In the genomic region with DNA sequence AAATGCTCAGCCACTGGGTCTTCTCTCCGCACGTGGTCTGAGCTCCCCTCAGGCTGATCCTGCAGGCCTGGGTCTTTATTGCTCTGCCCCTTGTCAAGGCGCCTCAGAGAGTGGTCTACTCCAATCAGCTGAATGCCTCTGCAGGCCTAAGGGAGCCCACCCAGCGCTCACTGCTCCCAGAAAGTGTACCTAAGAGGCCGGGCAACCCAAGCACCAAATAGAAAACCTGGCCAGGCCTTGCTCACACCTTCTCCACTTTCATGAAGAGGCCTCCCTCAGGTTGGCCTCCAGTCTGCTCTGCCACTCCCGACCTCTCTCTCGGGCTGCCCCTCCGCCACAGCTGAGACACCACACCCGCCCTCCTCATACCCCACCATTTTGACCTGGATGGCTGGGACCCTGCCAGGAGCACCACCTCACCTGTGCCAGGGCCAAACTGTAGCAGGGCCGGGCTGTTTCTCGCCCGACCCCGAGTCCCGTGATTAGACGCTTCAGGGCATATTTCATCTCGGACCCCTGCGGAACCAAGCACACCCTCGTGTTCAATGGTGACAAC, we compare ENCODE assay signal across 9 cellular contexts. TPM values are rescaled to one million over a fixed set of nuclear protein-coding genes. Genes with fewer than 3 reads are reported as not detected.
DNase-seq lines count a peak whose midpoint lies in the region; ATAC-seq and TF ChIP-seq lines count a peak whose summit lies in the region.
"Had no signal": no experiment of that assay in that cellular context is flagged by ENCODE, and none has a peak within 500 bp of the region (broad histone marks: within the 10 kb centered on the region; RNA-seq: fewer than 3 reads in every experiment).

No MANE protein-coding gene starts in this region.

- peak overlapping the region; percentile 93 for H2AFZ ChIP-seq in mammary epithelial cell (ENCODE audit: low read depth, low read length)

- no peaks in the 10 kb centered on the region for H4K20me1 ChIP-seq in mammary epithelial cell (ENCODE audit: insufficient read depth, low read length)

- H3K4me3 ChIP-seq in A673 (ENCODE audit: low read depth, low read length, poor library complexity, severe bottlenecking) (peak overlapping the region; percentile 91), mammary epithelial cell (replicated peaks in 1 of 3; ENCODE audit: insufficient read depth in 1 of 3, low read depth in 2 of 3, low read length in 3 of 3) (peak overlapping the region; percentile 78 to 100 (median 91)), mononuclear cell (ENCODE audit: low read length) (peak overlapping the region; percentile 82)

- peak overlapping the region; percentile 69 for H3K9ac ChIP-seq in mammary epithelial cell (ENCODE audit: insufficient read depth, low read length)

- peak overlapping the region; percentile 66 for H3K27ac ChIP-seq in A673 (ENCODE audit: low read depth, low read length, poor library complexity, severe bottlenecking)
- peak overlapping the region; percentile 67 for H3K27ac ChIP-seq in mammary epithelial cell (ENCODE audit: insufficient read depth, low read depth, low read length)

- DNase-seq in A673 (ENCODE audit: low spot score) (no peak), mammary epithelial cell (no peak), putamen (ENCODE audit: low spot score) (no peak), NCI-H1092 treated with DMSO at 0.1 percent for 48 hours (lab: John Stamatoyannopoulos, UW) (no peak), NCI-H146 (lab: John Stamatoyannopoulos, UW) (no peak)

- in situ Hi-C loops in mammary epithelial cell (cut with MboI; ENCODE audit: low sequenced_read_pairs in 2 of 2) = loop anchor here in 1 of 2 donors (25.0 kb wide), 1 partner anchor 333 kb away; a partner anchor contains a TSS

- peak overlapping the region; percentile 73 for H3K4me2 ChIP-seq in mammary epithelial cell (ENCODE audit: insufficient read depth, low read depth, low read length)

- dilution Hi-C loops in mammary epithelial cell (cut with HindIII; ENCODE audit: low sequenced_read_pairs) = no loop called here

- WGBS in mammary epithelial cell (ENCODE audit: low coverage, missing lambda C conversion rate) = 15% methylated on average over 15 of the region's 18 CpGs

- H3K4me1 ChIP-seq in A673 (ENCODE audit: insufficient read depth, low read length, poor library complexity, severe bottlenecking) (peaks cover 6% of the 10 kb centered on the region), mammary epithelial cell (ENCODE audit: insufficient read depth, low read length) (peaks cover 48% of the 10 kb centered on the region), mononuclear cell (ENCODE audit: insufficient read depth, low read length) (peaks cover 21% of the 10 kb centered on the region)

- no peaks in the 10 kb centered on the region for H3K9me3 ChIP-seq in A673 (ENCODE audit: low read depth, low read length, poor library complexity, severe bottlenecking)
- no peaks in the 10 kb centered on the region for H3K9me3 ChIP-seq in mammary epithelial cell (replicated peaks; ENCODE audit: insufficient read depth, low read length)
- no peaks in the 10 kb centered on the region for H3K9me3 ChIP-seq in mononuclear cell (ENCODE audit: low read depth, low read length)

- ATAC-seq in HG03159 (IDR thresholded peaks at IDR 0.05; ENCODE audit: unreplicated experiment) = peak; percentile 7
- no peak for ATAC-seq in HG03432 (IDR thresholded peaks at IDR 0.05; ENCODE audit: unreplicated experiment)

- no peak for TF ChIP-seq CTCF in A673 (conservative IDR thresholded peaks at IDR 0.05; ENCODE audit: low read depth, low read length)
- no peak for TF ChIP-seq CTCF in mammary epithelial cell (conservative IDR thresholded peaks at IDR 0.05 in 1 of 2, IDR thresholded peaks at IDR 0.05 in 1 of 2; ENCODE audit: extremely low read depth in 1 of 2, insufficient read depth in 1 of 2, low read depth in 1 of 2, low read length in 2 of 2)

- H3K79me2 ChIP-seq in mammary epithelial cell (ENCODE audit: insufficient read depth, low read length) = peaks cover 49% of the 10 kb centered on the region

- intact Hi-C loops in A673 (cut with micrococcal nuclease; ENCODE audit: unreplicated experiment) (no loop called here), mammary epithelial cell (cut with micrococcal nuclease) (loop anchor here (2.0 kb wide), 2 partner anchors 20 to 134 kb away; no protein-coding TSS in a partner anchor)

- BruUV-seq in A673 (replicated peaks; lab: Mats Ljungman, UMichigan) (no TSS peak), mammary epithelial cell (replicated peaks; lab: Mats Ljungman, UMichigan) (no TSS peak)

- H3K27me3 ChIP-seq in A673 (replicated peaks; ENCODE audit: insufficient read depth, low read depth, low read length, poor library complexity) (no peaks in the 10 kb centered on the region), mammary epithelial cell (ENCODE audit: insufficient read depth, low read length) (no peaks in the 10 kb centered on the region), mononuclear cell (ENCODE audit: insufficient read depth, low read length) (no peaks in the 10 kb centered on the region)

- POLR2A ChIA-PET in A673 (lab: Charles Lee; ENCODE audit: low non-redundant PET) = no interaction called here

- CTCF ChIA-PET in A673 (lab: Charles Lee) = interaction anchor here (1.3 kb wide), 1 partner anchor 12 kb away, joined by 8 read pairs; no protein-coding TSS in a partner anchor
- CTCF ChIA-PET in mammary epithelial cell (lab: Charles Lee; ENCODE audit: low non-redundant PET) = no interaction called here

- H3K36me3 ChIP-seq in A673 (ENCODE audit: insufficient read depth, low read length, poor library complexity, severe bottlenecking) (peaks cover 46% of the 10 kb centered on the region), mammary epithelial cell (ENCODE audit: insufficient read depth, low read length) (peaks cover 18% of the 10 kb centered on the region)

RNA-seq across cellular contexts. Expression of a gene that starts 0.7 kb away (rescaled TPM):
- total RNA-seq in A673 (2021) (163 and 177 TPM in 2 replicates), mammary epithelial cell (100 to 1,000 TPM in 1 of 2 donors, 10 to 100 TPM in 1; 63.2 to 105 TPM), mononuclear cell (24.6 TPM)
- 44.6 TPM for polyA plus RNA-seq in mammary epithelial cell
- polyA minus RNA-seq in mammary epithelial cell = 80.4 TPM

RNA-seq across cellular contexts. Expression of a gene that starts 5.9 kb away (rescaled TPM):
- not detected in 2 replicates for total RNA-seq in A673 (2021)
- 10 to 100 TPM in 1 of 2 donors, 1 to 10 TPM in 1; 3.1 to 13.8 TPM for total RNA-seq in mammary epithelial cell
- 2.0 TPM for polyA plus RNA-seq in mammary epithelial cell
- polyA minus RNA-seq in mammary epithelial cell = 2.3 TPM
- not detected for total RNA-seq in mononuclear cell
- total RNA-seq: glomerular endothelial cell had no signal

RNA-seq across cellular contexts. Expression of a gene that starts 29.8 kb away (rescaled TPM):
- total RNA-seq in A673 (2021) = not detected in 2 replicates
- not detected for total RNA-seq in mammary epithelial cell
- not detected for polyA plus RNA-seq in mammary epithelial cell
- not detected for polyA minus RNA-seq in mammary epithelial cell
- total RNA-seq in mononuclear cell = not detected
- total RNA-seq: glomerular endothelial cell had no signal

RNA-seq across cellular contexts. Expression of a gene that starts 55.8 kb away (rescaled TPM):
- total RNA-seq in A673 (2021) = not detected in 2 replicates
- total RNA-seq in mammary epithelial cell = under 1 TPM in 1 of 2 donors, not detected in 1; 0.67 TPM
- not detected for polyA plus RNA-seq in mammary epithelial cell
- polyA minus RNA-seq in mammary epithelial cell = 1.3 TPM
- total RNA-seq in mononuclear cell = 0.10 TPM
